8 cellular contexts compared by ENCODE assay signal in the genomic region with DNA sequence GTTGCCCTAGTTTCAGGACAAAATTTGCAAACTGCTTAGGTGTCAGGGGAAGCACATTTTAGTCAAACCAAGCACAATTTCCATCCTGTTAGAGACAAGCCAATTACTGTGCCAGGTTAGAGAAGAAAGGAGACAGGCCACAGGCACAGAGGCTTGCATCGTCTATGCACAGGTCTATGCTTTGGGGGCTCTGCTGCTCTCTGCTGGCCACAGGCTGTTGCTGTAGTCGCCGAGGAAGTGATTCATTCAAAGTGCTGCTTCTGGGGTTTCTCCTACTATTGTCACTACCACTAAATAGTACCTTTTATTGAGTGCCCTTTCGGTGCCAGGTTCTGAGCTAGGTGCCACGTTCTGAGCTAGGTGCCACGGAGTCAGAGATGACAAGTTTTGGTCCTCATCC. TPM values are rescaled to one million over a fixed set of nuclear protein-coding genes. Genes with fewer than 3 reads are reported as not detected.
A peak's percentile ranks its signal among the peaks of the same experiment; 100 is the strongest.
DNase-seq lines count a peak whose midpoint lies in the region; ATAC-seq, FAIRE-seq and TF ChIP-seq lines count a peak whose summit lies in the region.

No MANE protein-coding gene starts in this region.

- DNase-seq in DMS153 (lab: John Stamatoyannopoulos, UW), result peak; percentile 58
- DNase-seq in HT-29 (ENCODE audit: low spot score), result peak; percentile 73
- DNase-seq in Peyer's patch, result peak; percentile 25 to 72 (median 51)
- peak; percentile 28 for DNase-seq in fibroblast of villous mesenchyme (ENCODE audit: low read depth)
- DNase-seq in pancreas, result peak; percentile 3 to 59 (median 28)
- peak in 1 of 2 donors; percentile 32 for DNase-seq in upper lobe of left lung

- peak overlapping the region; percentile 86 for H3K27ac Mint-ChIP-seq in activated T-helper 17 cell treated with anti-CD3 and anti-CD28 coated beads, Interleukin-2, amount 50 U/mL, for 72 hours

- intact Hi-C loops in pancreas (cut with DNase I), result no loop called here

- H3K36me3 ChIP-seq in Peyer's patch (no peaks in the 10 kb centered on the region), pancreas (no peaks in the 10 kb centered on the region), upper lobe of left lung (no peaks in the 10 kb centered on the region)

- 1 to 2% methylated on average over 6 of the region's 6 CpGs for WGBS in pancreas, 2 donors
- WGBS in upper lobe of left lung, 2 donors, result 2% methylated on average over 6 of the region's 6 CpGs; no CpG with 5 or more reads in 1 of the 2 donors

- TF ChIP-seq POLR2A in Peyer's patch (IDR thresholded peaks at IDR 0.05) (no peak), upper lobe of left lung (IDR thresholded peaks at IDR 0.05) (no peak)

- no peaks in the 10 kb centered on the region for H3K4me1 ChIP-seq in Peyer's patch
- H3K4me1 ChIP-seq in pancreas, result no peaks in the 10 kb centered on the region
- H3K4me1 ChIP-seq in upper lobe of left lung, result no peaks in the 10 kb centered on the region

- H3K27ac ChIP-seq in Peyer's patch (no peak overlapping the region), pancreas (no peak overlapping the region), upper lobe of left lung (no peak overlapping the region)

- H3K9me3 Mint-ChIP-seq in activated T-helper 17 cell treated with anti-CD3 and anti-CD28 coated beads, Interleukin-2, amount 50 U/mL, for 72 hours, result no peaks in the 10 kb centered on the region

- no peaks in the 10 kb centered on the region for H3K27me3 Mint-ChIP-seq in activated T-helper 17 cell treated with anti-CD3 and anti-CD28 coated beads, Interleukin-2, amount 50 U/mL, for 72 hours

- H3K36me3 Mint-ChIP-seq in activated T-helper 17 cell treated with anti-CD3 and anti-CD28 coated beads, Interleukin-2, amount 50 U/mL, for 72 hours (ENCODE audit: low read depth), result no peaks in the 10 kb centered on the region

- H3K9me3 ChIP-seq in Peyer's patch (no peaks in the 10 kb centered on the region), pancreas (no peaks in the 10 kb centered on the region), upper lobe of left lung (no peaks in the 10 kb centered on the region)

- TF ChIP-seq CTCF in Peyer's patch (IDR thresholded peaks at IDR 0.05), result peak in 4 of 6 experiments; percentile 38 to 47 (median 41)
- TF ChIP-seq CTCF in fibroblast of villous mesenchyme (IDR thresholded peaks at IDR 0.05; ENCODE audit: insufficient read depth, low read depth, low read length), result peak; percentile 71
- TF ChIP-seq CTCF in pancreas (IDR thresholded peaks at IDR 0.05), result peak in 3 of 4 donors; percentile 14 to 52 (median 39)
- peak in 5 of 6 experiments; percentile 33 to 51 (median 40) for TF ChIP-seq CTCF in upper lobe of left lung (IDR thresholded peaks at IDR 0.05)

- peak overlapping the region; percentile 72 for H3K4me3 Mint-ChIP-seq in activated T-helper 17 cell treated with anti-CD3 and anti-CD28 coated beads, Interleukin-2, amount 50 U/mL, for 72 hours

- H3K27me3 ChIP-seq in Peyer's patch (no peaks in the 10 kb centered on the region), pancreas (peaks cover 0 to 12% (median 3%) of the 10 kb centered on the region in 4 donors), upper lobe of left lung (no peaks in the 10 kb centered on the region)

- no peak for TF ChIP-seq EP300 in upper lobe of left lung (IDR thresholded peaks at IDR 0.05)

- no peak for FAIRE-seq in pancreas (lab: Jason Lieb, UNC)

- H3K4me3 ChIP-seq in Peyer's patch, result no peak overlapping the region
- no peak overlapping the region for H3K4me3 ChIP-seq in fibroblast of villous mesenchyme (ENCODE audit: low read depth, low read length)
- no peak overlapping the region for H3K4me3 ChIP-seq in pancreas
- no peak overlapping the region for H3K4me3 ChIP-seq in upper lobe of left lung

- ATAC-seq in GM21367 (IDR thresholded peaks at IDR 0.05; ENCODE audit: unreplicated experiment), result peak; percentile 97
- ATAC-seq in activated T-helper 17 cell treated with anti-CD3 and anti-CD28 coated beads, Interleukin-2, amount 50 U/mL, for 72 hours (replicated peaks), result peak; percentile 96
- ATAC-seq in pancreas, result peak in 3 of 4 donors; percentile 84 to 91 (median 88)
- peak in 1 of 2 donors; percentile 80 for ATAC-seq in upper lobe of left lung (ENCODE audit: low FRiP score in 2 of 2)

- peaks cover 24% of the 10 kb centered on the region for H3K4me1 Mint-ChIP-seq in activated T-helper 17 cell treated with anti-CD3 and anti-CD28 coated beads, Interleukin-2, amount 50 U/mL, for 72 hours

RNA-seq across cellular contexts. Expression of a gene that starts 45.5 kb away (rescaled TPM):
- total RNA-seq in HT-29 (2014; rRNA removed; shearing (Covaris generic)), result 3.5 and 4.7 TPM in 2 replicates
- not detected for total RNA-seq in Peyer's patch
- total RNA-seq in activated T-helper 17 cell treated with anti-CD3 and anti-CD28 coated beads, Interleukin-2, amount 50 U/mL, for 72 hours, result not detected
- total RNA-seq in fibroblast of villous mesenchyme, result not detected in 2 replicates
- 1 to 10 TPM in 1 of 6 donors, under 1 TPM in 5; 0.32 to 2.7 (median 0.75) TPM for total RNA-seq in pancreas
- polyA plus RNA-seq in pancreas, result 1 to 10 TPM in 1 of 2 donors, under 1 TPM in 1; 0.91 to 1.0 TPM
- 1 to 10 TPM in 4 of 6 donors, not detected in 2; 1.1 to 8.5 (median 1.9) TPM for total RNA-seq in upper lobe of left lung
